In the genomic region with DNA sequence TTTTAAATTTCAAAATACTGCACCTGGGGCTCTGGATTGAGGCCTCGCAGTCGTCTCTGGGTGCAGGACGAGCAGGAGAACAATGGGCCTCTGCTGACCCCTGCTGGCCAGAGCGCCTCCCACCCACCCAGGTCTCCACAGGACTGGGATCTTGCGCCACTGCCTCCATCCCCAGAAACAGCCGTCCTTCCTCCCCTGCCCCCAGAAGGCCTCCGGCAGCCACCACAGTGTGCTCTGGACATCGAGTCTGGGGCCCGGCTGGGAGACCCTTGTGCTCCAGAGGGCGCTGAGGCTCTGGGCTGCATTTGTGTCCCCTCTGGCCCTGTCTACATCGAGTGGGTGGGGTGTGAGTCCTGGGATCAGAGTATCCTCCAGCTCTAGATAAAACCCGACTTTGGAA, we compare ENCODE assay signal across 8 cellular contexts. TPM values are rescaled to one million over a fixed set of nuclear protein-coding genes. Genes with fewer than 3 reads are reported as not detected.
DNase-seq lines count a peak whose midpoint lies in the region; ATAC-seq and TF ChIP-seq lines count a peak whose summit lies in the region.

No MANE protein-coding gene starts in this region.

- H3K4me3 Mint-ChIP-seq in type B pancreatic cell: no peak overlapping the region

- H3K27ac ChIP-seq in SK-N-SH (ENCODE audit: low read depth in 2 of 2, low read length in 1 of 2): no peak overlapping the region
- H3K27ac ChIP-seq in trophoblast cell (ENCODE audit: low read depth, low read length): no peak overlapping the region

- no peaks in the 10 kb centered on the region for H3F3A ChIP-seq in SK-N-SH (replicated peaks; ENCODE audit: insufficient read depth)

- H3K27ac Mint-ChIP-seq in type B pancreatic cell: no peak overlapping the region

- H3K4ac ChIP-seq in trophoblast cell (ENCODE audit: low read depth, low read length): no peak overlapping the region

- no peaks in the 10 kb centered on the region for H3K9me3 ChIP-seq in SK-N-SH
- peaks cover 2% of the 10 kb centered on the region for H3K9me3 ChIP-seq in trophoblast cell (ENCODE audit: insufficient read depth, low read depth, low read length)

- no peak overlapping the region for H2BK120ac ChIP-seq in trophoblast cell (ENCODE audit: insufficient read depth, low read length, poor library complexity)

- H3K36me3 ChIP-seq in GM06990 (ENCODE audit: control insufficient read depth, insufficient read depth, low read length) (no peaks in the 10 kb centered on the region), SK-N-SH (replicated peaks in 1 of 2; ENCODE audit: control insufficient read depth in 1 of 2, insufficient read depth in 2 of 2, low read length in 1 of 2) (no peaks in the 10 kb centered on the region), trophoblast cell (ENCODE audit: control insufficient read depth in 1 of 2, insufficient read depth in 2 of 2, low read length in 2 of 2) (no peaks in the 10 kb centered on the region)

- H3K4me1 ChIP-seq in SK-N-SH (ENCODE audit: control insufficient read depth in 1 of 2, insufficient read depth in 2 of 2, low read depth in 1 of 2, low read length in 1 of 2): peaks cover 0 to 12% of the 10 kb centered on the region in 2 experiments; a peak in 1 of 4 replicates
- peaks cover 0 to 6% of the 10 kb centered on the region in 2 experiments for H3K4me1 ChIP-seq in trophoblast cell (ENCODE audit: control insufficient read depth in 1 of 2, insufficient read depth in 2 of 2, low read length in 2 of 2)

- peak in 1 of 2 experiments; percentile 13; a peak in 1 of 4 replicates for TF ChIP-seq EP300 in SK-N-SH (IDR thresholded peaks at IDR 0.05; ENCODE audit: borderline replicate concordance in 1 of 2, low read depth in 1 of 2, low read length in 1 of 2)

- POLR2A ChIA-PET in SK-N-SH (lab: Yijun Ruan, JAX): no interaction called here

- CTCF ChIA-PET in SK-N-SH (lab: Yijun Ruan, JAX): interaction anchor here (0.6 to 11.0 kb wide), 49 partner anchors 9 to 424 kb away, joined by 3 to 168 read pairs (median 5); partner anchors contain the start of gene CIB2

- H3K9me3 Mint-ChIP-seq in type B pancreatic cell: no peaks in the 10 kb centered on the region

- no peak overlapping the region for H2BK12ac ChIP-seq in trophoblast cell (ENCODE audit: low read length)

- TF ChIP-seq CTCF in GM06990 (IDR thresholded peaks at IDR 0.05; ENCODE audit: insufficient read depth, low read length, poor library complexity, severe bottlenecking) (peak; percentile 95), SK-N-SH (IDR thresholded peaks at IDR 0.05) (peak; percentile 88), type B pancreatic cell (conservative IDR thresholded peaks at IDR 0.05) (peak; percentile 92)

- peak; percentile 95 for TF ChIP-seq RAD21 in SK-N-SH (IDR thresholded peaks at IDR 0.05; ENCODE audit: low read length)

- no peaks in the 10 kb centered on the region for H4K20me1 ChIP-seq in SK-N-SH (ENCODE audit: insufficient read depth)

- H3K4me2 ChIP-seq in SK-N-SH: no peak overlapping the region
- H3K4me2 ChIP-seq in trophoblast cell (ENCODE audit: low read length): no peak overlapping the region

- H2AK5ac ChIP-seq in trophoblast cell (ENCODE audit: low read length): no peak overlapping the region

- no peak overlapping the region for H3K14ac ChIP-seq in trophoblast cell (ENCODE audit: low read length)

- H3K36me3 Mint-ChIP-seq in type B pancreatic cell: no peaks in the 10 kb centered on the region

- H3K4me3 ChIP-seq in GM06990 (replicated peaks; ENCODE audit: low read depth, low read length) (no peak overlapping the region), SK-N-SH (ENCODE audit: low read depth in 2 of 2, low read length in 1 of 2) (peak overlapping the region in 1 of 2 experiments; percentile 35; a peak in 1 of 4 replicates), trophoblast cell (ENCODE audit: low read depth, low read length) (no peak overlapping the region)

- peaks cover 12% of the 10 kb centered on the region for H3K4me1 Mint-ChIP-seq in type B pancreatic cell (ENCODE audit: unreplicated experiment)

- H3K79me2 ChIP-seq in SK-N-SH (ENCODE audit: insufficient read depth) (no peaks in the 10 kb centered on the region), trophoblast cell (ENCODE audit: control insufficient read depth, insufficient read depth, low read length, poor library complexity) (no peaks in the 10 kb centered on the region)

- intact Hi-C loops in head of caudate nucleus (cut with DNase I): loop anchor here (2.0 to 5.0 kb wide), 2 partner anchors 62 to 129 kb away; no protein-coding TSS in a partner anchor

- no peak overlapping the region for H3K9ac ChIP-seq in SK-N-SH
- H3K9ac ChIP-seq in trophoblast cell (ENCODE audit: low read length): no peak overlapping the region

- H4K8ac ChIP-seq in trophoblast cell (ENCODE audit: low read depth, low read length): no peak overlapping the region

- 13% methylated on average over 11 of the region's 12 CpGs for WGBS in SK-N-SH (ENCODE audit: low lambda C conversion rate)
- WGBS in trophoblast cell (ENCODE audit: extremely low coverage, insufficient coverage, insufficient read length): no CpG with 5 or more reads among the region's 12 CpGs

- H4K12ac ChIP-seq in trophoblast cell (ENCODE audit: low read depth, low read length): no peak overlapping the region

- H3K27me3 Mint-ChIP-seq in type B pancreatic cell: peaks cover 3% of the 10 kb centered on the region

- no peak overlapping the region for H3K23ac ChIP-seq in trophoblast cell (ENCODE audit: low read length)

- no peaks in the 10 kb centered on the region; the same call in 1 of the 2 replicates for H3K27me3 ChIP-seq in GM06990 (replicated peaks; ENCODE audit: control insufficient read depth, insufficient read depth, low read length)
- peaks cover 5% of the 10 kb centered on the region; the same call in 1 of the 2 replicates for H3K27me3 ChIP-seq in SK-N-SH (ENCODE audit: insufficient read depth)
- no peaks in the 10 kb centered on the region for H3K27me3 ChIP-seq in trophoblast cell (ENCODE audit: insufficient read depth, low read length)

- ATAC-seq in GM19455 (IDR thresholded peaks at IDR 0.05; ENCODE audit: unreplicated experiment): no peak

- peak overlapping the region; percentile 82 for H2AFZ ChIP-seq in SK-N-SH (ENCODE audit: low read depth)
- H2AFZ ChIP-seq in trophoblast cell (ENCODE audit: insufficient read depth, low read length, poor library complexity): no peak overlapping the region

- H4K91ac ChIP-seq in trophoblast cell (ENCODE audit: low read depth, low read length): no peak overlapping the region

- H3K9me2 ChIP-seq in SK-N-SH: no peaks in the 10 kb centered on the region

- DNase-seq in GM06990 (ENCODE audit: extremely low read depth, insufficient read length) (peak; percentile 72), LHCN-M2 (ENCODE audit: low read depth) (peak; percentile 62), SK-N-SH (peak; percentile 93), head of caudate nucleus (peak; percentile 80 to 97 (median 92)), trophoblast cell (peak; percentile 60 to 80), type B pancreatic cell (ENCODE audit: extremely low spot score, unreplicated experiment) (peak; percentile 87)
- DNase-seq in activated naive CD4-positive, alpha-beta T cell treated with Interleukin-2 at 50 U/mL for 16 hours: peak; percentile 84

- no peaks in the 10 kb centered on the region for H3K79me1 ChIP-seq in trophoblast cell (ENCODE audit: low read length)

- no peak overlapping the region for H3K18ac ChIP-seq in trophoblast cell (ENCODE audit: low read length)

- no peak overlapping the region for H2BK5ac ChIP-seq in trophoblast cell (ENCODE audit: low read depth, low read length, poor library complexity)

TF ChIP-seq in SK-N-SH, 30 proteins besides CTCF, POLR2A, EP300 and RAD21:
- TF ChIP-seq RFX5 (IDR thresholded peaks at IDR 0.05; ENCODE audit: low read length) (no peak), CHD2 (IDR thresholded peaks at IDR 0.05; ENCODE audit: low read length, partially characterized antibody) (peak; percentile 28), EZH2phosphoT487 (IDR thresholded peaks at IDR 0.05; ENCODE audit: borderline replicate concordance, low read depth) (no peak), SMC3 (IDR thresholded peaks at IDR 0.05; ENCODE audit: low read depth, low read length) (peak; percentile 94)

RNA-seq across cellular contexts. Expression of gene ACSBG1, which starts 6.7 kb away (rescaled TPM):
- total RNA-seq in LHCN-M2 (2014; rRNA removed) (under 0.01 TPM in 2 replicates), type B pancreatic cell (ENCODE audit: low replicate concordance) (0.71 TPM in 1 of 2 replicates, not detected in the other)
- polyA plus RNA-seq in LHCN-M2 (2012): 0.04 TPM
- polyA plus RNA-seq in SK-N-SH (2012; rRNA removed): under 0.01 and 0.02 TPM in 2 replicates
- 0.01 and 0.04 TPM in 2 replicates for polyA plus RNA-seq in SK-N-SH (2012; cell fraction: cytosol; rRNA removed)
- polyA plus RNA-seq in SK-N-SH (2012; cell fraction: nucleus; rRNA removed): 0.01 TPM in 1 of 2 replicates, not detected in the other
- polyA plus RNA-seq in trophoblast cell (2013): 0.11 and 0.22 TPM in 2 replicates

RNA-seq across cellular contexts. Expression of gene DNAJA4, which starts 23.3 kb away (rescaled TPM):
- not detected in 2 replicates for total RNA-seq in LHCN-M2 (2014; rRNA removed)
- 0.22 TPM for polyA plus RNA-seq in LHCN-M2 (2012)
- polyA plus RNA-seq in SK-N-SH (2012; rRNA removed): 0.02 and 0.03 TPM in 2 replicates
- 0.03 and 0.07 TPM in 2 replicates for polyA plus RNA-seq in SK-N-SH (2012; cell fraction: cytosol; rRNA removed)
- polyA plus RNA-seq in SK-N-SH (2012; cell fraction: nucleus; rRNA removed): 0.14 and 0.15 TPM in 2 replicates
- polyA plus RNA-seq in trophoblast cell (2013): 0.08 TPM in 2 replicates
- 0.10 and 15.0 TPM in 2 replicates for total RNA-seq in type B pancreatic cell (ENCODE audit: low replicate concordance)

RNA-seq across cellular contexts. Expression of gene SKIC8, which starts 58.4 kb away (rescaled TPM):
- total RNA-seq in LHCN-M2 (2014; rRNA removed) (61.4 and 71.0 TPM in 2 replicates), type B pancreatic cell (ENCODE audit: low replicate concordance) (43.6 and 54.4 TPM in 2 replicates)
- 56.7 TPM for polyA plus RNA-seq in LHCN-M2 (2012)
- polyA plus RNA-seq in SK-N-SH (2012; rRNA removed): 78.8 and 124 TPM in 2 replicates
- 103 TPM in 2 replicates for polyA plus RNA-seq in SK-N-SH (2012; cell fraction: cytosol; rRNA removed)
- 80.1 and 91.4 TPM in 2 replicates for polyA plus RNA-seq in SK-N-SH (2012; cell fraction: nucleus; rRNA removed)
- polyA plus RNA-seq in trophoblast cell (2013): 25.9 and 26.7 TPM in 2 replicates
